ENCODE assay signal across 25 cellular contexts in the genomic region with DNA sequence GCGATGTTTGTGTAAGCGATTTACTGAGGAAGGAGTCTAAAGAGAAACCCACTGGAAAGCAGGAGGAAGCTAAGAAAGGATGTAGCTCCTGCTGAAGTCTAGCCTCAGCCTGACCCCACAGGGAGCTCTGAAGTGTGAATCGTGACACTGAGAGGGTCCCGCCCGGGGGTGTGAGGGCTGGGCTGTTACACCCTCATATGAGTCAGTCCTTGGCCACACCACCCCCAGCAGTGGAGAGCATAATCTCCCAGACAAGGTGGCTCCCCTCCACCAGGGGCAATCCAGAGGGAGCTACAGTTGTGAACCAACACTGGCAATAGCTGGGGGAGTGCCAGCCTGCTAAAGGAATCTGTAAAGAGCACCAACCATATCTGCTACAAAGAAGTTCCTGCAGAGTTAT. TPM values are rescaled to one million over a fixed set of nuclear protein-coding genes. Genes with fewer than 3 reads are reported as not detected.
"Had no signal": no experiment of that assay in that cellular context is flagged by ENCODE, and none has a peak within 500 bp of the region (broad histone marks: within the 10 kb centered on the region; RNA-seq: fewer than 3 reads in every experiment).

No MANE protein-coding gene starts in this region.

- FAIRE-seq: endometrium, keratinocyte, pancreas, small intestine had no signal

- DNase-seq: cortex of kidney; dorsolateral prefrontal cortex; effector CD8-positive, alpha-beta T cell; gastrocnemius medialis; glutamatergic neuron; immature natural killer cell; left cardiac atrium; left ventricle myocardium inferior; lower lobe of right lung; natural killer cell; nucleus accumbens; right cardiac atrium; small intestine; stimulated activated CD4-positive, alpha-beta T cell treated with anti-CD3 and anti-CD28 coated beads, Interleukin-12 subunit alpha, Interleukin-12 subunit beta, amount 100 ng/mL, for 4 hours; stimulated activated naive CD4-positive, alpha-beta T cell; stomach; substantia nigra; transverse colon had no signal

RNA-seq across cellular contexts. Expression of gene SVOP, which starts 31.5 kb away (rescaled TPM):
- total RNA-seq: fibroblast of villous mesenchyme, lower lobe of right lung, mesothelial cell of epicardium, natural killer cell, thoracic aorta, ureter had no signal
